In genomic region chr9:76658510-76659231, GRCh38 we compare ENCODE assay signal across 8 cellular contexts.
DNase-seq lines count a peak whose midpoint lies in the region; ATAC-seq, FAIRE-seq and TF ChIP-seq lines count a peak whose summit lies in the region.

No MANE protein-coding gene starts in this region.

- H3K14ac ChIP-seq in H1 (ENCODE audit: insufficient read length), result no peak overlapping the region

- H3K27me3 ChIP-seq in H1 (replicated peaks in 1 of 4; ENCODE audit: control insufficient read depth in 3 of 4, extremely low read depth in 1 of 4, insufficient read depth in 3 of 4, low read length in 3 of 4), result no peaks in the 10 kb centered on the region

- WGBS in H1 (ENCODE audit: extremely low coverage in 1 of 2, insufficient coverage in 1 of 2, insufficient read length in 1 of 2, insufficient replicate concordance in 2 of 2, low coverage in 1 of 2, low lambda C conversion rate in 2 of 2, missing lambda C conversion rate in 1 of 2), 2 experiments, result 72% methylated on average over 6 of the region's 6 CpGs; no CpG with 5 or more reads in 1 of the 2 experiments

- peak; percentile 98 for ATAC-seq in GM19372 (IDR thresholded peaks at IDR 0.05; ENCODE audit: low read depth, unreplicated experiment)
- ATAC-seq in HG03378 (IDR thresholded peaks at IDR 0.05; ENCODE audit: unreplicated experiment), result peak; percentile 93

- H3K18ac ChIP-seq in H1 (ENCODE audit: extremely low read depth, low read length), result no peak overlapping the region

- H3K36me3 Mint-ChIP-seq in nephron (ENCODE audit: low read depth), result no peaks in the 10 kb centered on the region

- H3K9me3 Mint-ChIP-seq in nephron, result no peaks in the 10 kb centered on the region

- H4K91ac ChIP-seq in H1 (replicated peaks; ENCODE audit: insufficient read length, low read length), result peak overlapping the region; percentile 7

- H3K9ac ChIP-seq in H1 (replicated peaks in 1 of 4; ENCODE audit: extremely low read depth in 1 of 4, low read depth in 3 of 4, low read length in 3 of 4), result no peak overlapping the region

- no peak overlapping the region for H4K5ac ChIP-seq in H1 (ENCODE audit: insufficient read length, low read depth, low read length)

- H3K79me2 ChIP-seq in OCI-LY7 (ENCODE audit: insufficient read depth, low read depth, low read length), result no peaks in the 10 kb centered on the region
- no peaks in the 10 kb centered on the region for H3K79me2 ChIP-seq in H1 (ENCODE audit: control insufficient read depth in 1 of 2, insufficient read depth in 2 of 2, low read length in 2 of 2)

- peak; percentile 91 for TF ChIP-seq RAD21 in H1 (IDR thresholded peaks at IDR 0.05 in 1 of 2, conservative IDR thresholded peaks at IDR 0.05 in 1 of 2; ENCODE audit: low read depth in 2 of 2, low read length in 2 of 2)

- peak; percentile 91 for FAIRE-seq in H1 (lab: Jason Lieb, UNC)

- BruUV-seq in OCI-LY7 (replicated peaks; lab: Mats Ljungman, UMichigan), result no TSS peak

- no peak overlapping the region for H2BK5ac ChIP-seq in H1 (ENCODE audit: low read depth, low read length)

- intact Hi-C loops in OCI-LY7 (cut with micrococcal nuclease; ENCODE audit: unreplicated experiment), result loop anchor here (1.0 to 5.0 kb wide), 5 partner anchors 81 to 256 kb away; partner anchors contain the start of gene GCNT1

- H3K4me3 ChIP-seq in OCI-LY7 (ENCODE audit: low read depth, low read length, poor library complexity, severe bottlenecking), result no peak overlapping the region
- H3K4me3 ChIP-seq in H1 (ENCODE audit: extremely low read depth in 1 of 4, insufficient read depth in 2 of 4, low read depth in 3 of 4, low read length in 4 of 4), result no peak overlapping the region; a peak in 1 of 8 replicates

- TF ChIP-seq POLR2A in H1 (IDR thresholded peaks at IDR 0.05; ENCODE audit: control extremely low read depth in 1 of 2, low read depth in 2 of 2, low read length in 2 of 2), result no peak

- peaks cover 3% of the 10 kb centered on the region for H3K4me1 Mint-ChIP-seq in nephron

- peak; percentile 53 for DNase-seq in DMS53 treated with DMSO at 0.1 percent for 48 hours (lab: John Stamatoyannopoulos, UW; ENCODE audit: unreplicated experiment)
- DNase-seq in OCI-LY7 (ENCODE audit: low spot score), result peak; percentile 78
- no peak for DNase-seq in H1 (ENCODE audit: low read depth in 1 of 2, low spot score in 2 of 2)
- no peak for DNase-seq in substantia nigra (lab: John Stamatoyannopoulos, UW)
- no peak for DNase-seq in activated effector memory CD4-positive, alpha-beta T cell treated with anti-CD3 and anti-CD28 coated beads, Interleukin-2, amount 50 U/mL, for 16 hours

- H2AFZ ChIP-seq in OCI-LY7 (ENCODE audit: low read length) (peak overlapping the region; percentile 56; the same call in 1 of the 2 replicates), H1 (ENCODE audit: low read length) (0 out of 2 replicates have a peak overlapping the region, but pooled peaks have one; percentile 45)

- H4K20me1 ChIP-seq in OCI-LY7 (ENCODE audit: insufficient read depth, low read length), result no peaks in the 10 kb centered on the region
- no peaks in the 10 kb centered on the region for H4K20me1 ChIP-seq in H1 (replicated peaks in 1 of 2; ENCODE audit: control insufficient read depth in 1 of 2, insufficient read depth in 2 of 2, low read length in 2 of 2)

- CTCF ChIA-PET in OCI-LY7 (lab: Charles Lee; ENCODE audit: unreplicated experiment), result interaction anchor here (0.9 to 1.0 kb wide), 3 partner anchors 203 to 264 kb away, joined by 5 read pairs; partner anchors contain the start of gene RFK
- CTCF ChIA-PET in H1 (lab: Charles Lee; ENCODE audit: partially characterized antibody), result interaction anchor here (0.6 to 14.4 kb wide), 46 partner anchors 8 to 1512 kb away, joined by 3 to 168 read pairs (median 3); partner anchors contain the start of gene GCNT1

- H3K23ac ChIP-seq in H1 (ENCODE audit: insufficient read length), result no peak overlapping the region

- H3K36me3 ChIP-seq in OCI-LY7 (ENCODE audit: insufficient read depth, low read length) (no peaks in the 10 kb centered on the region), H1 (ENCODE audit: control insufficient read depth in 2 of 4, insufficient read depth in 4 of 4, low read length in 3 of 4) (no peaks in the 10 kb centered on the region)

- H3K23me2 ChIP-seq in H1 (ENCODE audit: low read depth, low read length), result no peaks in the 10 kb centered on the region

- no peak overlapping the region for H2BK120ac ChIP-seq in H1 (replicated peaks; ENCODE audit: low read depth, low read length)

- H2BK20ac ChIP-seq in H1 (ENCODE audit: low read length), result no peak overlapping the region

- H3K4me1 ChIP-seq in OCI-LY7 (ENCODE audit: insufficient read depth, low read length, poor library complexity, severe bottlenecking), result peaks cover 49% of the 10 kb centered on the region
- H3K4me1 ChIP-seq in H1 (replicated peaks in 1 of 4; ENCODE audit: control insufficient read depth in 3 of 4, insufficient read depth in 4 of 4, low read length in 3 of 4), result peaks cover 0 to 5% (median 1%) of the 10 kb centered on the region in 4 experiments; a peak in 3 of 7 replicates

- H2BK15ac ChIP-seq in H1 (ENCODE audit: low read length), result no peak overlapping the region

- H3K27ac Mint-ChIP-seq in nephron, result no peak overlapping the region

- H3K27me3 Mint-ChIP-seq in nephron (ENCODE audit: low read depth), result no peaks in the 10 kb centered on the region

- H2AK5ac ChIP-seq in H1 (ENCODE audit: low read depth, low read length), result no peak overlapping the region

- no peaks in the 10 kb centered on the region for H3K79me1 ChIP-seq in H1 (ENCODE audit: low read depth, low read length)

- no peak overlapping the region for H2BK12ac ChIP-seq in H1 (ENCODE audit: low read depth, low read length)

- H3K9me3 ChIP-seq in OCI-LY7 (ENCODE audit: low read length), result no peaks in the 10 kb centered on the region
- no peaks in the 10 kb centered on the region for H3K9me3 ChIP-seq in H1 (ENCODE audit: insufficient read depth in 2 of 2, low read depth in 1 of 2, low read length in 1 of 2)

- no peak for TF ChIP-seq EP300 in H1 (IDR thresholded peaks at IDR 0.05; ENCODE audit: borderline replicate concordance in 1 of 2, low read depth in 2 of 2, low read length in 2 of 2)

- POLR2A ChIA-PET in OCI-LY7 (lab: Charles Lee) (interaction anchor here (0.6 to 2.0 kb wide), 10 partner anchors 98 to 209 kb away, joined by 3 to 6 read pairs (median 3); partner anchors contain the start of gene GCNT1), H1 (lab: Charles Lee; ENCODE audit: partially characterized antibody) (interaction anchor here (0.8 kb wide), 1 partner anchor 55 kb away, joined by 3 read pairs; no protein-coding TSS in a partner anchor)

- TF ChIP-seq CTCF in OCI-LY7 (conservative IDR thresholded peaks at IDR 0.05; ENCODE audit: low read length), result peak; percentile 95
- TF ChIP-seq CTCF in H1 (IDR thresholded peaks at IDR 0.05; ENCODE audit: control extremely low read depth in 1 of 3, insufficient read depth in 1 of 3, low read depth in 1 of 3, low read length in 3 of 3), result peak in 2 of 3 experiments; percentile 60 to 69; a peak in 3 of 4 replicates
- peak; percentile 55 to 69 (median 66) for TF ChIP-seq CTCF in nephron (IDR thresholded peaks at IDR 0.05; ENCODE audit: unreplicated experiment in 3 of 3)

- no peaks in the 10 kb centered on the region for H3K9me2 ChIP-seq in OCI-LY7 (ENCODE audit: insufficient read depth, low read length)

- H3K27ac ChIP-seq in OCI-LY7 (ENCODE audit: low read depth, low read length, poor library complexity, severe bottlenecking), result no peak overlapping the region
- no peak overlapping the region for H3K27ac ChIP-seq in H1 (ENCODE audit: low read depth, low read length)
- no peak overlapping the region for H3K27ac ChIP-seq in substantia nigra (ENCODE audit: low read depth, low read length, poor library complexity, severe bottlenecking)

- no peak overlapping the region for H4K8ac ChIP-seq in H1 (ENCODE audit: extremely low read depth, insufficient read depth, low read length)

- no peak overlapping the region for H3K56ac ChIP-seq in H1 (replicated peaks; ENCODE audit: insufficient read length, low read depth, low read length)

- H3K4ac ChIP-seq in H1 (replicated peaks; ENCODE audit: insufficient read length, low read depth, low read length), result no peak overlapping the region

- H3K4me2 ChIP-seq in OCI-LY7 (ENCODE audit: low read length) (no peak overlapping the region), H1 (ENCODE audit: insufficient read depth in 1 of 2, low read depth in 2 of 2, low read length in 2 of 2) (no peak overlapping the region)

- H3K4me3 Mint-ChIP-seq in nephron, result no peak overlapping the region

TF ChIP-seq in H1, 55 proteins besides CTCF, POLR2A, EP300 and RAD21:
- no peak for TF ChIP-seq CBX8 (IDR thresholded peaks at IDR 0.05; ENCODE audit: borderline replicate concordance, low read depth, low read length)

Comparison
In these comparisons a context has a peak if more than half of its experiments do, and no peak if none do; other contexts are left out.
1. DNase-seq: peak in DMS53 treated with DMSO at 0.1 percent for 48 hours (single experiment) and OCI-LY7 (single experiment); none in H1 (0 of 2), substantia nigra (0 of 49) and activated effector memory CD4-positive, alpha-beta T cell treated with anti-CD3 and anti-CD28 coated beads, Interleukin-2, amount 50 U/mL, for 16 hours (single experiment).
2. Peak in every context shown above with its lines, with median percentiles within 50 percentile points of each other: CTCF ChIP-seq.